27 cellular contexts compared by ENCODE assay signal in the genomic region with DNA sequence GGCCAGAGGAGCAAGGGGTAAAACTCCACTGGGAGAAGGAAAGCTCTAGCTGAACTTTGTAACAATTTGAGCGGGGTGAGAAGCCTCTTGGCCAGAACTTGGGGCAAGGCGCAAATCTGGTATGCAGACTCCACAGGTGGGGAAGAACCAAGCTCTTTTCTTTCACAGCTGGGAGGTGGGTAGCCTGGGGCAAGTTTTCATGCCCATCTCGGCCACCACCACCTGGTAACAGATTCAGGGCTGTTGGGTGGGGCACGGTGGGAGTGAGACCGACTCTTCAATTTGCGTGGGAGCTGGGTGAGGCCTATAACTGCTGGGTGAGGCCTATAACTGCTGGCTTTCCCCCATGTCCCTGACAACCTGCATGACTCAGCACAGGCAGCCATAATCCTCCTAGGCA.
"Had no signal": no experiment of that assay in that cellular context is flagged by ENCODE, and none has a peak within 500 bp of the region (broad histone marks: within the 10 kb centered on the region; RNA-seq: fewer than 3 reads in every experiment).

No MANE protein-coding gene starts in this region.

- H3K27ac ChIP-seq: coronary artery, dorsolateral prefrontal cortex, epithelial cell of prostate, esophagus squamous epithelium, gastrocnemius medialis, heart right ventricle, left lung, lower lobe of right lung had no signal

- H3K27me3 ChIP-seq: dorsolateral prefrontal cortex, gastrocnemius medialis, heart right ventricle, left lung had no signal

- H3K4me1 ChIP-seq: esophagus squamous epithelium, gastrocnemius medialis, heart right ventricle, left lung, lower lobe of right lung had no signal

- H3K9me3 ChIP-seq: esophagus squamous epithelium, gastrocnemius medialis, lower lobe of right lung, mucosa of descending colon had no signal

- FAIRE-seq: colon, endometrium, islet of Langerhans, keratinocyte had no signal

- H3K27ac Mint-ChIP-seq: mesothelial cell of epicardium had no signal

- H3K4me3 ChIP-seq: coronary artery, dorsolateral prefrontal cortex, esophagus squamous epithelium, gastrocnemius medialis, heart right ventricle, left lung, lower lobe of right lung, mucosa of descending colon had no signal

- DNase-seq: dermis blood vessel endothelial cell; dorsolateral prefrontal cortex; effector CD4-positive, alpha-beta T cell; effector memory CD4-positive, alpha-beta T cell; erythroblast; esophagus squamous epithelium; foreskin fibroblast; foreskin melanocyte; gastrocnemius medialis; glutamatergic neuron; head of caudate nucleus; heart right ventricle; hippocampal formation; left cardiac atrium; left lung; left ventricle myocardium superior; lower lobe of right lung; mesenchymal stem cell; mucosa of descending colon had no signal

- ATAC-seq: esophagus mucosa, gastrocnemius medialis, heart right ventricle, left cardiac atrium, left lung, left ventricle myocardium superior, lower lobe of right lung, mucosa of descending colon had no signal

- H3K36me3 ChIP-seq: esophagus squamous epithelium, gastrocnemius medialis, heart right ventricle, left lung, lower lobe of right lung had no signal

- H3K4me3 Mint-ChIP-seq: mesothelial cell of epicardium had no signal

- H3K36me3 Mint-ChIP-seq: mesothelial cell of epicardium had no signal

- H3K4me1 Mint-ChIP-seq: mesothelial cell of epicardium had no signal
